ENCODE assay signal across 22 cellular contexts in the genomic region with DNA sequence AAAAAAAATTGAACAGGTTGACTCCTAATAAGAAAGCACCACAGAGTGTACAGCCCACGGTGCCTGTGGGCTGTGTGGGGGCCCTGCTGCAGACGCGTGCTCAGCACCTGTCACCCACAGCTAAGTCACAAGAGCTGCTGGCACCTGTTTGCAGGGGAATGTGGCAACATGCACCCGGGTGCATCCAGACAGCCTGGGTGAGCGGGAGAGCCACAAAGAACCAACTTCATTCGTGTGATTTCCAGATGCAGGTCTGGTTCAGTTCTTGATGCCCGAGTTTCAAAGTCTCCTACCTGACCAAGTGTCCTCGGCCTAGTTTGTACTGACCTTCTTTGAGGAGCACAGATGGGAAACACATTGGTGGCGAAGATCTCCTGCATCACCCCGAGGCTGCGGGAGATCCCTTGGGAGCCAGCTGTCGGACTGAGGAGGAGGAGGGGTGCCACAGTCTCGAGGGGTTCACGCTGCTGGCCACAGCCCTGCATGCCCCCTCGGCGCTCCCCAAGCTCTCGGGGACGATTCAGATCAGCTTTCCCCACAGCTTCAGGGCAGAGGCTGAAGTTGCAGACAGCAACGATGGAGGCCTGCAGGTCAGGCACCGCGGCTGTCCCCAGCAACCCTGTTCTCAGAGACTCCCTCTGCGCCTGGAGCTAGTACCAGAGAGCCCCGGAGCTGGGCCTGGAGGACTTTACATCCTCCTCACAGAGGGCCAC. TPM values are rescaled to one million over a fixed set of nuclear protein-coding genes. Genes with fewer than 3 reads are reported as not detected.
DNase-seq lines count a peak whose midpoint lies in the region; ATAC-seq and TF ChIP-seq lines count a peak whose summit lies in the region.
"Had no signal": no experiment of that assay in that cellular context is flagged by ENCODE, and none has a peak within 500 bp of the region (broad histone marks: within the 10 kb centered on the region; RNA-seq: fewer than 3 reads in every experiment).

No MANE protein-coding gene starts in this region.

- H3K9me3 Mint-ChIP-seq in activated T-cell treated with anti-CD3 and anti-CD28 coated beads, Interleukin-2, amount 50 U/mL, for 24 hours, result no peaks in the 10 kb centered on the region
- no peaks in the 10 kb centered on the region for H3K9me3 Mint-ChIP-seq in activated T-cell treated with anti-CD3 and anti-CD28 coated beads, Interleukin-2, amount 50 U/mL, for 4 hours
- H3K9me3 Mint-ChIP-seq: activated naive CD8-positive, alpha-beta T cell treated with anti-CD3 and anti-CD28 coated beads for 36 hours; CD4-positive, alpha-beta T cell; stimulated activated naive CD8-positive, alpha-beta T cell treated with anti-CD3 and anti-CD28 coated beads, Interleukin-15, Interleukin-2, amounts not matched to agents 100 ng/mL and 50 ng/mL, for 24 hours; type B pancreatic cell had no signal

- intact Hi-C loops in lower lobe of right lung (cut with DNase I), result no loop called here
- intact Hi-C loops in tibial artery (cut with DNase I; ENCODE audit: low total_unique reads), result no loop called here

- no peaks in the 10 kb centered on the region for H3K9me3 ChIP-seq in lower lobe of right lung
- no peaks in the 10 kb centered on the region for H3K9me3 ChIP-seq in tibial artery

- H3K27ac ChIP-seq in caudate nucleus (ENCODE audit: low read depth, low read length) (peak overlapping the region; percentile 44), lower lobe of right lung (no peak overlapping the region), tibial artery (no peak overlapping the region)
- H3K27ac ChIP-seq: brain microvascular endothelial cell, PC-9, VCaP had no signal

- H3K4me1 Mint-ChIP-seq in activated T-cell treated with anti-CD3 and anti-CD28 coated beads, Interleukin-2, amount 50 U/mL, for 24 hours (ENCODE audit: low read depth), result peaks cover 29% of the 10 kb centered on the region
- H3K4me1 Mint-ChIP-seq in activated T-cell treated with anti-CD3 and anti-CD28 coated beads, Interleukin-2, amount 50 U/mL, for 4 hours (ENCODE audit: low read depth), result peaks cover 23% of the 10 kb centered on the region

- H3K4me3 ChIP-seq in lower lobe of right lung, result no peak overlapping the region
- no peak overlapping the region for H3K4me3 ChIP-seq in tibial artery
- H3K4me3 ChIP-seq: PC-9 had no signal

- TF ChIP-seq CTCF in lower lobe of right lung (IDR thresholded peaks at IDR 0.05), result no peak
- no peak for TF ChIP-seq CTCF in tibial artery (IDR thresholded peaks at IDR 0.05)

- peak; percentile 28 for DNase-seq in activated T-cell treated with anti-CD3 and anti-CD28 coated beads, Interleukin-2, amount 50 U/mL, for 24 hours
- no peak for DNase-seq in activated T-cell treated with anti-CD3 and anti-CD28 coated beads, Interleukin-2, amount 50 U/mL, for 4 hours
- DNase-seq in caudate nucleus (lab: John Stamatoyannopoulos, UW) (peak in 30 of 61 donors; percentile 16 to 74 (median 44)), lower lobe of right lung (peak; percentile 30), tibial artery (peak; percentile 12 to 60), superior temporal gyrus (ENCODE audit: extremely low spot score) (no peak), DMS53 treated with DMSO at 0.1 percent for 48 hours (lab: John Stamatoyannopoulos, UW; ENCODE audit: unreplicated experiment) (no peak)
- DNase-seq: activated CD4-positive, alpha-beta T cell treated with anti-CD3 and anti-CD28 coated beads, Interleukin-2, amount 50 U/mL, for 48 hours; activated naive CD8-positive, alpha-beta T cell treated with anti-CD3 and anti-CD28 coated beads for 36 hours; activated T-cell treated with anti-CD3 and anti-CD28 coated beads, Interleukin-2, amount 50 U/mL, for 48 hours; brain microvascular endothelial cell; cortex of kidney; GF-D8; hypothalamus; NCI-H1417 treated with DMSO at 0.1 percent for 48 hours; PC-9; T-helper 2 cell had no signal

- H3K36me3 Mint-ChIP-seq in activated T-cell treated with anti-CD3 and anti-CD28 coated beads, Interleukin-2, amount 50 U/mL, for 24 hours (ENCODE audit: low read depth), result peaks cover 14% of the 10 kb centered on the region
- H3K36me3 Mint-ChIP-seq in activated T-cell treated with anti-CD3 and anti-CD28 coated beads, Interleukin-2, amount 50 U/mL, for 4 hours (ENCODE audit: insufficient read depth), result peaks cover 11% of the 10 kb centered on the region
- H3K36me3 Mint-ChIP-seq: type B pancreatic cell had no signal

- H3K27me3 ChIP-seq in lower lobe of right lung (ENCODE audit: low read depth), result no peaks in the 10 kb centered on the region
- H3K27me3 ChIP-seq in tibial artery, result no peaks in the 10 kb centered on the region
- H3K27me3 ChIP-seq: brain microvascular endothelial cell had no signal

- H3K27me3 Mint-ChIP-seq in activated T-cell treated with anti-CD3 and anti-CD28 coated beads, Interleukin-2, amount 50 U/mL, for 24 hours, result no peaks in the 10 kb centered on the region
- no peaks in the 10 kb centered on the region for H3K27me3 Mint-ChIP-seq in activated T-cell treated with anti-CD3 and anti-CD28 coated beads, Interleukin-2, amount 50 U/mL, for 4 hours (ENCODE audit: low read depth)
- H3K27me3 Mint-ChIP-seq: CD4-positive, alpha-beta T cell; stimulated activated naive CD8-positive, alpha-beta T cell treated with anti-CD3 and anti-CD28 coated beads, Interleukin-15, Interleukin-2, amounts not matched to agents 100 ng/mL and 50 ng/mL, for 24 hours; type B pancreatic cell had no signal

- no peak overlapping the region for H3K27ac Mint-ChIP-seq in activated T-cell treated with anti-CD3 and anti-CD28 coated beads, Interleukin-2, amount 50 U/mL, for 24 hours
- H3K27ac Mint-ChIP-seq: activated naive CD8-positive, alpha-beta T cell treated with anti-CD3 and anti-CD28 coated beads for 36 hours; CD4-positive, alpha-beta T cell; stimulated activated naive CD8-positive, alpha-beta T cell treated with anti-CD3 and anti-CD28 coated beads, Interleukin-15, Interleukin-2, amounts not matched to agents 100 ng/mL and 50 ng/mL, for 24 hours; type B pancreatic cell had no signal

- H3K36me3 ChIP-seq in lower lobe of right lung (peaks cover 26% of the 10 kb centered on the region), tibial artery (peaks cover 22 to 61% (median 50%) of the 10 kb centered on the region in 3 donors)

- no peak overlapping the region for H3K4me3 Mint-ChIP-seq in activated T-cell treated with anti-CD3 and anti-CD28 coated beads, Interleukin-2, amount 50 U/mL, for 24 hours
- H3K4me3 Mint-ChIP-seq in activated T-cell treated with anti-CD3 and anti-CD28 coated beads, Interleukin-2, amount 50 U/mL, for 4 hours, result no peak overlapping the region
- H3K4me3 Mint-ChIP-seq: activated naive CD8-positive, alpha-beta T cell treated with anti-CD3 and anti-CD28 coated beads for 36 hours; CD4-positive, alpha-beta T cell; stimulated activated naive CD8-positive, alpha-beta T cell treated with anti-CD3 and anti-CD28 coated beads, Interleukin-15, Interleukin-2, amounts not matched to agents 100 ng/mL and 50 ng/mL, for 24 hours; type B pancreatic cell had no signal

- H3K4me1 ChIP-seq in lower lobe of right lung (peaks cover 7% of the 10 kb centered on the region), tibial artery (no peaks in the 10 kb centered on the region)

- ATAC-seq in activated T-cell treated with anti-CD3 and anti-CD28 coated beads, Interleukin-2, amount 50 U/mL, for 4 hours, result no peak
- no peak for ATAC-seq in lower lobe of right lung
- ATAC-seq in HG03521 (IDR thresholded peaks at IDR 0.05; ENCODE audit: unreplicated experiment), result no peak

RNA-seq across cellular contexts. Expression of a gene that starts 35.3 kb away (rescaled TPM):
- under 1 TPM in 1 of 3 donors, not detected in 2; 0.03 TPM for total RNA-seq in activated T-cell treated with anti-CD3 and anti-CD28 coated beads, Interleukin-2, amount 50 U/mL, for 4 hours
- 0.47 TPM for total RNA-seq in lower lobe of right lung
- total RNA-seq: PC-9 had no signal

Comparison
In these comparisons a context has a peak if more than half of its experiments do, and no peak if none do; other contexts are left out.
1. DNase-seq: peak in activated T-cell treated with anti-CD3 and anti-CD28 coated beads, Interleukin-2, amount 50 U/mL, for 24 hours (single experiment), lower lobe of right lung (single experiment) and tibial artery (2 of 2); none in activated T-cell treated with anti-CD3 and anti-CD28 coated beads, Interleukin-2, amount 50 U/mL, for 4 hours (single experiment), superior temporal gyrus (single experiment) and DMS53 treated with DMSO at 0.1 percent for 48 hours (single experiment).